ENCODE assay signal across 5 cellular contexts in genomic region chr15:28723986-28724385, GRCh38. TPM values are rescaled to one million over a fixed set of nuclear protein-coding genes. Genes with fewer than 3 reads are reported as not detected.
"Had no signal": no experiment of that assay in that cellular context is flagged by ENCODE, and none has a peak within 500 bp of the region (broad histone marks: within the 10 kb centered on the region; RNA-seq: fewer than 3 reads in every experiment).

No MANE protein-coding gene starts in this region.

RNA-seq across cellular contexts. Expression of gene GOLGA8M, which starts 11.8 kb away (rescaled TPM):
- total RNA-seq: mammary epithelial cell, progenitor cell of endocrine pancreas had no signal
- polyA plus RNA-seq: keratinocyte; naive thymus-derived CD8-positive, alpha-beta T cell; smooth muscle cell had no signal
